Comparison of ENCODE assay signal across 14 cellular contexts in genomic region chr1:160640359-160641123, GRCh38. TPM values are rescaled to one million over a fixed set of nuclear protein-coding genes. Genes with fewer than 3 reads are reported as not detected.
DNase-seq lines count a peak whose midpoint lies in the region; ATAC-seq and TF ChIP-seq lines count a peak whose summit lies in the region.
"Had no signal": no experiment of that assay in that cellular context is flagged by ENCODE, and none has a peak within 500 bp of the region (broad histone marks: within the 10 kb centered on the region; RNA-seq: fewer than 3 reads in every experiment).

No MANE protein-coding gene starts in this region.

- peak overlapping the region; percentile 98 for H3K27ac Mint-ChIP-seq in activated CD4-positive, alpha-beta T cell treated with anti-CD3 and anti-CD28 coated beads, Interleukin-2, amount 10 ng/mL, durations not matched to agents 24 days and 14 days
- H3K27ac Mint-ChIP-seq in activated naive CD4-positive, alpha-beta T cell treated with anti-CD3 and anti-CD28 coated beads, Interleukin-2, amount 50 U/mL, for 72 hours, result peak overlapping the region; percentile 95 to 97
- H3K27ac Mint-ChIP-seq: brain had no signal

- POLR2A ChIA-PET in PC-9 (lab: Charles Lee; ENCODE audit: unreplicated experiment), result no interaction called here

- peaks cover 86% of the 10 kb centered on the region for H3K36me3 Mint-ChIP-seq in activated CD4-positive, alpha-beta T cell treated with anti-CD3 and anti-CD28 coated beads, Interleukin-2, amount 10 ng/mL, durations not matched to agents 24 days and 14 days (ENCODE audit: low read depth)
- H3K36me3 Mint-ChIP-seq in activated naive CD4-positive, alpha-beta T cell treated with anti-CD3 and anti-CD28 coated beads, Interleukin-2, amount 50 U/mL, for 72 hours, result peaks cover 74 to 90% of the 10 kb centered on the region in 2 donors
- H3K36me3 Mint-ChIP-seq: brain had no signal

- intact Hi-C loops in activated CD4-positive, alpha-beta T cell treated with anti-CD3 and anti-CD28 coated beads, Interleukin-2, amount 10 ng/mL, durations not matched to agents 24 days and 14 days (cut with micrococcal nuclease), result loop anchor here (1.0 to 10.0 kb wide), 4 partner anchors 13 to 1626 kb away; no protein-coding TSS in a partner anchor
- intact Hi-C loops in spleen (cut with DNase I; ENCODE audit: low total_unique reads), result no loop called here
- intact Hi-C loops in PC-9 (cut with micrococcal nuclease; ENCODE audit: unreplicated experiment), result no loop called here

- H3K9me3 Mint-ChIP-seq in activated CD4-positive, alpha-beta T cell treated with anti-CD3 and anti-CD28 coated beads, Interleukin-2, amount 10 ng/mL, durations not matched to agents 24 days and 14 days, result no peaks in the 10 kb centered on the region
- H3K9me3 Mint-ChIP-seq in activated naive CD4-positive, alpha-beta T cell treated with anti-CD3 and anti-CD28 coated beads, Interleukin-2, amount 50 U/mL, for 72 hours, result no peaks in the 10 kb centered on the region
- H3K9me3 Mint-ChIP-seq: brain had no signal

- H4K20me1 ChIP-seq in PC-9 (ENCODE audit: insufficient read depth), result no peaks in the 10 kb centered on the region

- H3K4me3 Mint-ChIP-seq in activated CD4-positive, alpha-beta T cell treated with anti-CD3 and anti-CD28 coated beads, Interleukin-2, amount 10 ng/mL, durations not matched to agents 24 days and 14 days, result peak overlapping the region; percentile 98
- H3K4me3 Mint-ChIP-seq: brain had no signal

- no peak overlapping the region for H2AFZ ChIP-seq in PC-9

- H3K4me1 ChIP-seq in spleen (peaks cover 31 to 97% (median 64%) of the 10 kb centered on the region in 6 donors), PC-9 (replicated peaks; ENCODE audit: insufficient read depth) (no peaks in the 10 kb centered on the region)
- H3K4me1 ChIP-seq: upper lobe of right lung had no signal

- H3K4me2 ChIP-seq in PC-9, result no peak overlapping the region

- H3K36me3 ChIP-seq in spleen (peaks cover 0 to 19% (median 0%) of the 10 kb centered on the region in 6 donors), PC-9 (ENCODE audit: low read depth) (no peaks in the 10 kb centered on the region)
- H3K36me3 ChIP-seq: ovary, upper lobe of right lung had no signal

- no peaks in the 10 kb centered on the region for H3K27me3 Mint-ChIP-seq in activated CD4-positive, alpha-beta T cell treated with anti-CD3 and anti-CD28 coated beads, Interleukin-2, amount 10 ng/mL, durations not matched to agents 24 days and 14 days

- H3K9me2 ChIP-seq in PC-9 (ENCODE audit: insufficient read depth), result no peaks in the 10 kb centered on the region

- CTCF ChIA-PET in PC-9 (lab: Charles Lee), result interaction anchor here (0.6 kb wide), 1 partner anchor 447 kb away, joined by 3 read pairs; no protein-coding TSS in a partner anchor

- no peak for TF ChIP-seq CTCF in spleen (IDR thresholded peaks at IDR 0.05 in 8 of 11, conservative IDR thresholded peaks at IDR 0.05 in 3 of 11)
- no peak for TF ChIP-seq CTCF in PC-9 (conservative IDR thresholded peaks at IDR 0.05)

- no TSS peak for BruUV-seq in PC-9 (replicated peaks; lab: Mats Ljungman, UMichigan)

- WGBS in spleen, 5 donors, result 80 to 88% (median 83%) methylated on average over 2 of the region's 2 CpGs

- H3K79me2 ChIP-seq in PC-9 (ENCODE audit: low read depth), result no peaks in the 10 kb centered on the region

- H3K27me3 ChIP-seq in spleen (replicated peaks in 1 of 7) (no peaks in the 10 kb centered on the region), PC-9 (ENCODE audit: insufficient read depth, low read depth) (peaks cover 69% of the 10 kb centered on the region)
- H3K27me3 ChIP-seq: ovary, upper lobe of right lung had no signal

- H3K27ac ChIP-seq in spleen (peak overlapping the region in 7 of 8 donors; percentile 15 to 86 (median 78)), PC-9 (no peak overlapping the region)
- H3K27ac ChIP-seq: ovary, upper lobe of right lung had no signal

- H3F3A ChIP-seq in PC-9 (ENCODE audit: insufficient read depth, low read depth), result no peaks in the 10 kb centered on the region

- peak; percentile 78 for DNase-seq in activated CD4-positive, alpha-beta T cell treated with anti-CD3 and anti-CD28 coated beads, Interleukin-2, amount 10 ng/mL, durations not matched to agents 24 days and 14 days
- DNase-seq in activated CD4-positive, alpha-beta T cell treated with anti-CD3 and anti-CD28 coated beads for 1 hour, result no peak
- peak; percentile 20 for DNase-seq in M059J (ENCODE audit: low read depth)
- DNase-seq in activated naive CD4-positive, alpha-beta T cell treated with anti-CD3 and anti-CD28 coated beads, Interleukin-2, amount 50 U/mL, for 72 hours (ENCODE audit: low spot score in 2 of 2), result no peak
- DNase-seq in spleen, result no peak
- DNase-seq in NAMALWA (ENCODE audit: low spot score), result no peak
- DNase-seq in PC-9, result no peak
- no peak for DNase-seq in NCI-H1436 (lab: John Stamatoyannopoulos, UW)
- DNase-seq: NCI-H2107, ovary, PC-3, upper lobe of right lung had no signal

- H3K9me3 ChIP-seq in spleen (no peaks in the 10 kb centered on the region), PC-9 (ENCODE audit: insufficient read depth, low read depth) (no peaks in the 10 kb centered on the region)
- H3K9me3 ChIP-seq: ovary, upper lobe of right lung had no signal

- no peak overlapping the region for H3K4me3 ChIP-seq in spleen
- H3K4me3 ChIP-seq in PC-9, result no peak overlapping the region
- H3K4me3 ChIP-seq: ovary, upper lobe of right lung had no signal

- H3K4me1 Mint-ChIP-seq in activated CD4-positive, alpha-beta T cell treated with anti-CD3 and anti-CD28 coated beads, Interleukin-2, amount 10 ng/mL, durations not matched to agents 24 days and 14 days, result peaks cover 70% of the 10 kb centered on the region
- H3K4me1 Mint-ChIP-seq: brain had no signal

- ATAC-seq in activated naive CD4-positive, alpha-beta T cell treated with anti-CD3 and anti-CD28 coated beads, Interleukin-2, amount 50 U/mL, for 72 hours, result peak; percentile 74 to 80
- ATAC-seq: PC-3, upper lobe of right lung had no signal

- TF ChIP-seq POLR2A in spleen (IDR thresholded peaks at IDR 0.05), result no peak

RNA-seq across cellular contexts. Expression of gene SLAMF1, which starts 6.3 kb away (rescaled TPM):
- 113 and 114 TPM in 2 replicates for total RNA-seq in activated CD4-positive, alpha-beta T cell treated with anti-CD3 and anti-CD28 coated beads, Interleukin-2, amount 10 ng/mL, durations not matched to agents 24 days and 14 days
- total RNA-seq in M059J (2014; rRNA removed; shearing (Covaris generic)), result not detected in 2 replicates
- 10 to 100 TPM; 84.3 to 96.3 TPM for total RNA-seq in activated naive CD4-positive, alpha-beta T cell treated with anti-CD3 and anti-CD28 coated beads, Interleukin-2, amount 50 U/mL, for 72 hours
- total RNA-seq in spleen, result 10 to 100 TPM in 6 of 7 donors, 1 to 10 TPM in 1; 7.4 to 18.3 (median 11.3) TPM
- 1 to 10 TPM; 2.8 to 3.9 (median 3.2) TPM for polyA plus RNA-seq in spleen
- not detected in 2 replicates for total RNA-seq in PC-9 (2021)
- total RNA-seq: epithelial cell of proximal tubule, PC-3 had no signal

Comparison
In these comparisons a context has a peak if more than half of its experiments do, and no peak if none do; other contexts are left out.
1. DNase-seq: peak in activated CD4-positive, alpha-beta T cell treated with anti-CD3 and anti-CD28 coated beads, Interleukin-2, amount 10 ng/mL, durations not matched to agents 24 days and 14 days (single experiment) and M059J (single experiment); none in activated CD4-positive, alpha-beta T cell treated with anti-CD3 and anti-CD28 coated beads for 1 hour (single experiment), activated naive CD4-positive, alpha-beta T cell treated with anti-CD3 and anti-CD28 coated beads, Interleukin-2, amount 50 U/mL, for 72 hours (0 of 2), spleen (single experiment), NAMALWA (single experiment), PC-9 (0 of 2) and NCI-H1436 (single experiment).